ENCODE assay signal across 9 cellular contexts in genomic region chr12:51592034-51592705, GRCh38. TPM values are rescaled to one million over a fixed set of nuclear protein-coding genes. Genes with fewer than 3 reads are reported as not detected.
DNase-seq lines count a peak whose midpoint lies in the region; ATAC-seq and TF ChIP-seq lines count a peak whose summit lies in the region.
"Had no signal": no experiment of that assay in that cellular context is flagged by ENCODE, and none has a peak within 500 bp of the region (broad histone marks: within the 10 kb centered on the region; RNA-seq: fewer than 3 reads in every experiment).

No MANE protein-coding gene starts in this region.

- no peak for ATAC-seq in GM19397 (IDR thresholded peaks at IDR 0.05; ENCODE audit: unreplicated experiment)

- H3K36me3 Mint-ChIP-seq in CD14-positive monocyte (no peaks in the 10 kb centered on the region), mesothelial cell of epicardium (no peaks in the 10 kb centered on the region)

- H3K4me3 ChIP-seq in astrocyte of the cerebellum (ENCODE audit: low read depth, low read length) (peak overlapping the region; percentile 69), testis (no peak overlapping the region), SJCRH30 (no peak overlapping the region)

- intact Hi-C loops in CD14-positive monocyte (cut with micrococcal nuclease) (no loop called here), testis (cut with DNase I; ENCODE audit: low total_unique reads) (no loop called here)

- H3K4me1 ChIP-seq in testis (no peaks in the 10 kb centered on the region), SJCRH30 (no peaks in the 10 kb centered on the region)

- WGBS in testis, 2 donors, result 6 to 12% methylated on average over 9 to 11 of the region's 11 CpGs

- in situ Hi-C loops in astrocyte of the cerebellum (cut with HindIII; ENCODE audit: low sequenced_read_pairs), result no loop called here

- H3K27me3 Mint-ChIP-seq in CD14-positive monocyte (ENCODE audit: low read depth in 3 of 3) (peaks cover 52 to 70% (median 56%) of the 10 kb centered on the region in 3 donors), mesothelial cell of epicardium (ENCODE audit: low read depth) (peaks cover 60% of the 10 kb centered on the region)

- H3K9me3 Mint-ChIP-seq in CD14-positive monocyte (peaks cover 0 to 15% (median 8%) of the 10 kb centered on the region in 7 donors), mesothelial cell of epicardium (no peaks in the 10 kb centered on the region)

- TF ChIP-seq CTCF in CD14-positive monocyte (IDR thresholded peaks at IDR 0.05), result no peak
- TF ChIP-seq CTCF in astrocyte of the cerebellum (IDR thresholded peaks at IDR 0.05; ENCODE audit: low read depth, low read length, missing control alignments), result no peak
- no peak for TF ChIP-seq CTCF in mesothelial cell of epicardium (IDR thresholded peaks at IDR 0.05; ENCODE audit: unreplicated experiment)
- no peak for TF ChIP-seq CTCF in testis (IDR thresholded peaks at IDR 0.05)

- H3K4me3 Mint-ChIP-seq in CD14-positive monocyte (peak overlapping the region; percentile 35 to 69), mesothelial cell of epicardium (peak overlapping the region; percentile 78)

- DNase-seq in CD14-positive monocyte (ENCODE audit: low spot score) (no peak), HS-5 (ENCODE audit: low read depth) (peak; percentile 88), astrocyte of the cerebellum (ENCODE audit: low read depth) (no peak), mesothelial cell of epicardium (ENCODE audit: low spot score in 2 of 2, unreplicated experiment in 2 of 2) (no peak), testis (no peak), SJCRH30 (no peak)
- no peak for DNase-seq in activated CD4-positive, alpha-beta T cell treated with anti-CD3 and anti-CD28 coated beads for 48 hours
- DNase-seq: stimulated activated CD4-positive, alpha-beta T cell treated with anti-CD3 and anti-CD28 coated beads, Interleukin-2, amount 100 ng/mL, for 48 hours had no signal

- no peaks in the 10 kb centered on the region for H3K36me3 ChIP-seq in testis (ENCODE audit: low read depth, missing control alignments)
- H3K36me3 ChIP-seq in SJCRH30, result no peaks in the 10 kb centered on the region

- H3K27ac Mint-ChIP-seq in CD14-positive monocyte (no peak overlapping the region), mesothelial cell of epicardium (no peak overlapping the region)

- no peaks in the 10 kb centered on the region for H3K9me3 ChIP-seq in testis
- no peaks in the 10 kb centered on the region for H3K9me3 ChIP-seq in SJCRH30 (replicated peaks)

- peaks cover 15% of the 10 kb centered on the region for H3K4me1 Mint-ChIP-seq in CD14-positive monocyte
- peaks cover 14% of the 10 kb centered on the region for H3K4me1 Mint-ChIP-seq in mesothelial cell of epicardium

- no peak overlapping the region for H3K27ac ChIP-seq in testis
- H3K27ac ChIP-seq in SJCRH30, result no peak overlapping the region

- TF ChIP-seq POLR2A in testis (IDR thresholded peaks at IDR 0.05), result no peak

- H3K27me3 ChIP-seq in testis, result no peaks in the 10 kb centered on the region
- H3K27me3 ChIP-seq in SJCRH30, result peaks cover 10% of the 10 kb centered on the region

RNA-seq across cellular contexts. Expression of gene SCN8A, which starts 1.1 kb away (rescaled TPM):
- under 1 TPM in 1 of 2 donors, not detected in 1; 0.03 TPM for polyA plus RNA-seq in CD14-positive monocyte
- total RNA-seq in mesothelial cell of epicardium, result 2.7 to 3.2 TPM (median 2.7 TPM) in 3 replicates
- total RNA-seq in testis, result 10 to 100 TPM; 11.0 to 15.3 TPM
- 4.8 TPM for polyA plus RNA-seq in testis (ENCODE audit: insufficient read depth, low read depth, low replicate concordance)
- total RNA-seq in SJCRH30 (2014; rRNA removed; shearing (Covaris generic)), result 0.33 and 0.67 TPM in 2 replicates
